In genomic region chr12:130880411-130880885, GRCh38 we compare ENCODE assay signal across 1 cellular context.
TF ChIP-seq lines count a peak whose summit lies in the region.

No MANE protein-coding gene starts in this region.

TF ChIP-seq in GM12878, 131 proteins besides CTCF, POLR2A, EP300 and RAD21 (continued from another document and continues in another):
- TF ChIP-seq NKRF (conservative IDR thresholded peaks at IDR 0.05) (no peak; the same call in 1 of the 2 replicates), CBX5 (IDR thresholded peaks at IDR 0.05; ENCODE audit: low read depth) (0 out of 2 replicates have a peak, but pooled peaks have one; percentile 13), ZBTB40 (IDR thresholded peaks at IDR 0.05; ENCODE audit: borderline replicate concordance) (no peak), SIN3A (IDR thresholded peaks at IDR 0.05; ENCODE audit: low read depth, low read length) (peak; percentile 80), BCL11A (IDR thresholded peaks at IDR 0.05; ENCODE audit: low read depth, low read length) (no peak; the same call in 1 of the 2 replicates), ELK1 (IDR thresholded peaks at IDR 0.05; ENCODE audit: low read depth, low read length) (no peak), KDM1A (IDR thresholded peaks at IDR 0.05; ENCODE audit: borderline replicate concordance) (no peak), CREB1 (IDR thresholded peaks at IDR 0.05; ENCODE audit: low read depth) (no peak), BHLHE40 (IDR thresholded peaks at IDR 0.05; ENCODE audit: borderline replicate concordance in 1 of 2, low read depth in 2 of 2, low read length in 1 of 2) (peak; percentile 75 to 92), HDAC2 (IDR thresholded peaks at IDR 0.05) (no peak), BACH1 (IDR thresholded peaks at IDR 0.05; ENCODE audit: borderline replicate concordance) (peak; percentile 24; the same call in 1 of the 2 replicates), HDGF (IDR thresholded peaks at IDR 0.05) (no peak), ZNF217 (IDR thresholded peaks at IDR 0.05) (peak; percentile 85), SKIL (IDR thresholded peaks at IDR 0.05; ENCODE audit: low read depth, poor library complexity, severe bottlenecking) (peak; percentile 54), MTA2 (IDR thresholded peaks at IDR 0.05; ENCODE audit: low read depth) (peak; percentile 52; the same call in 1 of the 2 replicates), ZNF384 (IDR thresholded peaks at IDR 0.05; ENCODE audit: borderline replicate concordance, low read depth, low read length) (no peak), ZNF24 (IDR thresholded peaks at IDR 0.05) (no peak), YY1 (IDR thresholded peaks at IDR 0.05; ENCODE audit: low read depth, low read length) (no peak), ZNF207 (IDR thresholded peaks at IDR 0.05; ENCODE audit: borderline replicate concordance) (no peak), IRF3 (IDR thresholded peaks at IDR 0.05) (no peak), GATAD2B (conservative IDR thresholded peaks at IDR 0.05; ENCODE audit: low read depth) (peak; percentile 17; the same call in 1 of the 2 replicates), HDAC6 (IDR thresholded peaks at IDR 0.05; ENCODE audit: unreplicated experiment) (no peak), E4F1 (IDR thresholded peaks at IDR 0.05; ENCODE audit: borderline replicate concordance, partially characterized antibody) (no peak), RBBP5 (conservative IDR thresholded peaks at IDR 0.05) (no peak), CHD1 (IDR thresholded peaks at IDR 0.05; ENCODE audit: low read depth, low read length) (no peak), CEBPZ (IDR thresholded peaks at IDR 0.05; ENCODE audit: low read depth, low read length) (no peak), NFXL1 (IDR thresholded peaks at IDR 0.05; ENCODE audit: borderline replicate concordance) (no peak), NR2F1 (conservative IDR thresholded peaks at IDR 0.05) (no peak), PKNOX1 (IDR thresholded peaks at IDR 0.05) (peak; percentile 49; the same call in 1 of the 2 replicates), TCF3 (IDR thresholded peaks at IDR 0.05; ENCODE audit: borderline replicate concordance, insufficient read depth, low read depth, low read length) (peak; percentile 71; the same call in 1 of the 2 replicates), PAX5 (IDR thresholded peaks at IDR 0.05; ENCODE audit: borderline replicate concordance, low read depth, low read length) (peak; percentile 53; the same call in 1 of the 2 replicates), SMARCA5 (IDR thresholded peaks at IDR 0.05) (peak; percentile 82; the same call in 1 of the 2 replicates), JUND (IDR thresholded peaks at IDR 0.05; ENCODE audit: low read depth, low read length) (peak; percentile 70; the same call in 1 of the 2 replicates), USF1 (IDR thresholded peaks at IDR 0.05; ENCODE audit: borderline replicate concordance, extremely low read length, insufficient read depth, low read depth, low read length) (no peak), NRF1 (conservative IDR thresholded peaks at IDR 0.05; ENCODE audit: low read depth, low read length) (no peak), TAF1 (IDR thresholded peaks at IDR 0.05; ENCODE audit: borderline replicate concordance, low read depth, low read length) (no peak)
